In genomic region chr16:87744750-87745514, GRCh38 we compare ENCODE assay signal across 29 cellular contexts. TPM values are rescaled to one million over a fixed set of nuclear protein-coding genes. Genes with fewer than 3 reads are reported as not detected.
DNase-seq lines count a peak whose midpoint lies in the region; ATAC-seq and TF ChIP-seq lines count a peak whose summit lies in the region.
"Had no signal": no experiment of that assay in that cellular context is flagged by ENCODE, and none has a peak within 500 bp of the region (broad histone marks: within the 10 kb centered on the region; RNA-seq: fewer than 3 reads in every experiment).

No MANE protein-coding gene starts in this region.

- H3K4me1 Mint-ChIP-seq in natural killer cell = peaks cover 40% of the 10 kb centered on the region in 2 donors
- H3K4me1 Mint-ChIP-seq in natural killer cell treated with Interleukin-12 subunit alpha and Interleukin-12 subunit beta and Interleukin-15 and Interleukin-18, amount 100 ng/mL, for 72 hours (ENCODE audit: low read depth in 2 of 2) = peaks cover 17 to 28% of the 10 kb centered on the region in 2 donors
- H3K4me1 Mint-ChIP-seq in Caco-2 (ENCODE audit: low read depth, unreplicated experiment) = no peaks in the 10 kb centered on the region

- H3K36me3 ChIP-seq in upper lobe of right lung (peaks cover 72% of the 10 kb centered on the region), Caco-2 (ENCODE audit: control insufficient read depth, insufficient read depth, low read length) (peaks cover 7% of the 10 kb centered on the region)

- no peaks in the 10 kb centered on the region for H3K27me3 ChIP-seq in upper lobe of right lung
- H3K27me3 ChIP-seq in Caco-2 (replicated peaks; ENCODE audit: control insufficient read depth, insufficient read depth, low read length) = no peaks in the 10 kb centered on the region
- H3K27me3 ChIP-seq: body of pancreas, esophagus muscularis mucosa, gastrocnemius medialis, Peyer's patch, vagina had no signal

- POLR2A ChIA-PET in RWPE1 (lab: Yijun Ruan, JAX; ENCODE audit: low non-redundant PET) = no interaction called here
- POLR2A ChIA-PET in Caco-2 (lab: Charles Lee) = no interaction called here

- H3K9me3 Mint-ChIP-seq in natural killer cell (no peaks in the 10 kb centered on the region), Caco-2 (ENCODE audit: unreplicated experiment) (no peaks in the 10 kb centered on the region)
- no peaks in the 10 kb centered on the region for H3K9me3 Mint-ChIP-seq in natural killer cell treated with Interleukin-12 subunit alpha and Interleukin-12 subunit beta and Interleukin-15 and Interleukin-18, amount 100 ng/mL, for 72 hours
- H3K9me3 Mint-ChIP-seq: activated naive CD8-positive, alpha-beta T cell treated with anti-CD3 and anti-CD28 coated beads, Interleukin-2, amount 50 U/mL, for 24 hours; effector memory CD8-positive, alpha-beta T cell; HFFc6 had no signal

- H3K4me3 ChIP-seq in upper lobe of right lung (no peak overlapping the region), Caco-2 (ENCODE audit: low read depth, low read length) (no peak overlapping the region)
- H3K4me3 ChIP-seq: body of pancreas, esophagus muscularis mucosa, gastrocnemius medialis, Peyer's patch, SK-N-MC, vagina had no signal

- ATAC-seq in natural killer cell = peak in 2 of 3 donors; percentile 25 to 28
- no peak for ATAC-seq in natural killer cell treated with Interleukin-12 subunit alpha and Interleukin-12 subunit beta and Interleukin-15 and Interleukin-18, amount 100 ng/mL, for 72 hours
- peak; percentile 19 for ATAC-seq in upper lobe of right lung
- ATAC-seq: activated naive CD8-positive, alpha-beta T cell treated with anti-CD3 and anti-CD28 coated beads, Interleukin-2, amount 50 U/mL, for 24 hours; body of pancreas; effector memory CD8-positive, alpha-beta T cell; gastrocnemius medialis had no signal

- H3K27ac ChIP-seq in RWPE1 = peak overlapping the region; percentile 8; the same call in 1 of the 2 replicates
- no peak overlapping the region for H3K27ac ChIP-seq in upper lobe of right lung
- H3K27ac ChIP-seq: body of pancreas, C4-2B, esophagus muscularis mucosa, gastrocnemius medialis, Peyer's patch, SK-N-MC, vagina, VCaP had no signal

- CTCF ChIA-PET in RWPE1 (lab: Yijun Ruan, JAX) = interaction anchor here (0.7 kb wide), 1 partner anchor 311 kb away, joined by 4 read pairs; no protein-coding TSS in a partner anchor
- CTCF ChIA-PET in Caco-2 (lab: Charles Lee) = no interaction called here

- intact Hi-C loops in natural killer cell (cut with micrococcal nuclease) (no loop called here), upper lobe of right lung (cut with DNase I) (no loop called here), Caco-2 (cut with micrococcal nuclease; ENCODE audit: unreplicated experiment) (no loop called here)

- H3K27ac Mint-ChIP-seq in natural killer cell (peak overlapping the region; percentile 22 to 45), Caco-2 (ENCODE audit: unreplicated experiment) (no peak overlapping the region)
- H3K27ac Mint-ChIP-seq in natural killer cell treated with Interleukin-12 subunit alpha and Interleukin-12 subunit beta and Interleukin-15 and Interleukin-18, amount 100 ng/mL, for 72 hours = no peak overlapping the region
- H3K27ac Mint-ChIP-seq: activated naive CD8-positive, alpha-beta T cell treated with anti-CD3 and anti-CD28 coated beads, Interleukin-2, amount 50 U/mL, for 24 hours; HFFc6 had no signal

- no peak overlapping the region for H3K4me3 Mint-ChIP-seq in natural killer cell
- no peak overlapping the region for H3K4me3 Mint-ChIP-seq in natural killer cell treated with Interleukin-12 subunit alpha and Interleukin-12 subunit beta and Interleukin-15 and Interleukin-18, amount 100 ng/mL, for 72 hours
- H3K4me3 Mint-ChIP-seq in Caco-2 (ENCODE audit: unreplicated experiment) = no peak overlapping the region
- H3K4me3 Mint-ChIP-seq: activated naive CD8-positive, alpha-beta T cell treated with anti-CD3 and anti-CD28 coated beads, Interleukin-2, amount 50 U/mL, for 24 hours; effector memory CD8-positive, alpha-beta T cell; HFFc6 had no signal

- no peak for TF ChIP-seq CTCF in natural killer cell (IDR thresholded peaks at IDR 0.05)
- no peak for TF ChIP-seq CTCF in RWPE1 (conservative IDR thresholded peaks at IDR 0.05; ENCODE audit: low read depth)
- no peak for TF ChIP-seq CTCF in upper lobe of right lung (IDR thresholded peaks at IDR 0.05)
- no peak for TF ChIP-seq CTCF in Caco-2 (IDR thresholded peaks at IDR 0.05; ENCODE audit: insufficient read depth in 1 of 2, low read depth in 1 of 2, low read length in 1 of 2, severe bottlenecking in 1 of 2, unreplicated experiment in 1 of 2)

- no peaks in the 10 kb centered on the region for H3K4me1 ChIP-seq in upper lobe of right lung
- no peaks in the 10 kb centered on the region for H3K4me1 ChIP-seq in Caco-2
- H3K4me1 ChIP-seq: body of pancreas, gastrocnemius medialis, Peyer's patch, vagina had no signal

- BruUV-seq in Caco-2 (replicated peaks; lab: Mats Ljungman, UMichigan) = no TSS peak

- peaks cover 27% of the 10 kb centered on the region for H3K36me3 Mint-ChIP-seq in natural killer cell
- H3K36me3 Mint-ChIP-seq in natural killer cell treated with Interleukin-12 subunit alpha and Interleukin-12 subunit beta and Interleukin-15 and Interleukin-18, amount 100 ng/mL, for 72 hours = peaks cover 26% of the 10 kb centered on the region
- peaks cover 71% of the 10 kb centered on the region for H3K36me3 Mint-ChIP-seq in Caco-2 (ENCODE audit: insufficient read depth, unreplicated experiment)

- H3K9me3 ChIP-seq in upper lobe of right lung (no peaks in the 10 kb centered on the region), Caco-2 (no peaks in the 10 kb centered on the region)
- H3K9me3 ChIP-seq: body of pancreas, esophagus muscularis mucosa, gastrocnemius medialis, Peyer's patch, vagina had no signal

- H3K27me3 Mint-ChIP-seq in natural killer cell (ENCODE audit: low read depth in 2 of 2) (no peaks in the 10 kb centered on the region), Caco-2 (ENCODE audit: insufficient read depth, unreplicated experiment) (no peaks in the 10 kb centered on the region)
- H3K27me3 Mint-ChIP-seq in natural killer cell treated with Interleukin-12 subunit alpha and Interleukin-12 subunit beta and Interleukin-15 and Interleukin-18, amount 100 ng/mL, for 72 hours = no peaks in the 10 kb centered on the region
- H3K27me3 Mint-ChIP-seq: activated naive CD8-positive, alpha-beta T cell treated with anti-CD3 and anti-CD28 coated beads, Interleukin-2, amount 50 U/mL, for 24 hours; effector memory CD8-positive, alpha-beta T cell had no signal

- no peak for DNase-seq in natural killer cell
- no peak for DNase-seq in natural killer cell treated with Interleukin-12 subunit alpha and Interleukin-12 subunit beta and Interleukin-15 and Interleukin-18, amount 100 ng/mL, for 72 hours (ENCODE audit: low spot score)
- no peak for DNase-seq in RWPE1 (ENCODE audit: low spot score)
- peak; percentile 45 for DNase-seq in islet precursor cell
- DNase-seq in upper lobe of right lung = no peak
- no peak for DNase-seq in Caco-2
- no peak for DNase-seq in effector CD8-positive, alpha-beta T cell (lab: John Stamatoyannopoulos, UW)
- no peak for DNase-seq in OCI-M2 (lab: John Stamatoyannopoulos, UW; ENCODE audit: unreplicated experiment)
- DNase-seq: activated gamma-delta T cell; activated naive CD8-positive, alpha-beta T cell treated with anti-CD3 and anti-CD28 coated beads, Interleukin-2, amount 50 U/mL, for 24 hours; body of pancreas; DMS 273 treated with DMSO at 0.1 percent for 48 hours; effector memory CD8-positive, alpha-beta T cell; gastrocnemius medialis; HFFc6; kidney; mammary epithelial cell; NCI-H1092; NCI-H187 treated with DMSO at 0.1 percent for 48 hours; NCI-H446 treated with DMSO at 0.1 percent for 48 hours; nucleus accumbens; stimulated activated CD4-positive, alpha-beta T cell treated with anti-CD3 and anti-CD28 coated beads, Interleukin-12 subunit alpha, Interleukin-12 subunit beta, amount 100 ng/mL, for 4 hours; stimulated activated CD4-positive, alpha-beta T cell treated with anti-CD3 and anti-CD28 coated beads, Interleukin-4, amount 100 ng/mL, for 4 hours had no signal

RNA-seq across cellular contexts. Expression of gene KLHDC4, which starts 20.9 kb away (rescaled TPM):
- total RNA-seq in natural killer cell = 100 to 1,000 TPM; 210 to 311 (median 210) TPM
- total RNA-seq in natural killer cell treated with Interleukin-12 subunit alpha and Interleukin-12 subunit beta and Interleukin-15 and Interleukin-18, amount 100 ng/mL, for 72 hours = 100 to 1,000 TPM in 1 of 2 donors, 10 to 100 TPM in 1; 71.0 to 188 TPM
- 38.8 TPM for total RNA-seq in upper lobe of right lung
- total RNA-seq in Caco-2 (2022) = 116 and 117 TPM in 2 replicates

Comparison
In these comparisons a context has a peak if more than half of its experiments do, and no peak if none do; other contexts are left out.
1. ATAC-seq: peak in natural killer cell (2 of 3) and upper lobe of right lung (single experiment); none in natural killer cell treated with Interleukin-12 subunit alpha and Interleukin-12 subunit beta and Interleukin-15 and Interleukin-18, amount 100 ng/mL, for 72 hours (0 of 2).
2. H3K27ac Mint-ChIP-seq: peak in natural killer cell (2 of 2); none in natural killer cell treated with Interleukin-12 subunit alpha and Interleukin-12 subunit beta and Interleukin-15 and Interleukin-18, amount 100 ng/mL, for 72 hours (0 of 2) and Caco-2 (single experiment).